20 cellular contexts compared by ENCODE assay signal in the genomic region with DNA sequence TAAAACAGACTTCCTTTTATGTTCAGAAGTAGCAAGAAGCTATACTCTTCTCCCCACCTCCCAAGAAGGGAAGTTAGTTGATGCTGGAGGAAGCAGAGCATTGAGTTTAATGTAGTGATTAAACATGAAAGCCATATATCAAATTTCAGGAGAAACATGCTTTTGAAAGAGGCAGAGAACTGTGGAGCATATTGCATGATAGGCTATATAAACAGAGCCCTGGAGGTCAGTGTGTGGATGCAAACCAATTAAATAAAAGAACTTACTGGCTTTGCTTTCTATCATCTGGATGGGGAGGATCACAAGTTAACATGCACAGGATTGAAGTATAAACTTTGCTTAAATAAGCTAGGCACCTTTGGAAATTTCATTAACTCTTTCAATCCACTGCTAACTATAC.
"Had no signal": no experiment of that assay in that cellular context is flagged by ENCODE, and none has a peak within 500 bp of the region (broad histone marks: within the 10 kb centered on the region; RNA-seq: fewer than 3 reads in every experiment).

No MANE protein-coding gene starts in this region.

- DNase-seq: effector memory CD8-positive, alpha-beta T cell; esophagus squamous epithelium; gastrocnemius medialis; left ventricle myocardium inferior; lower lobe of right lung; naive B cell; occipital lobe; pancreas; right cardiac atrium; small intestine; stimulated activated CD4-positive, alpha-beta T cell treated with anti-CD3 and anti-CD28 coated beads, Interleukin-12 subunit alpha, Interleukin-12 subunit beta, amount 100 ng/mL, for 4 hours; stimulated activated naive CD4-positive, alpha-beta T cell; thyroid gland; upper lobe of left lung; uterus had no signal

- H3K27ac Mint-ChIP-seq: dendritic cell treated with granulocyte-macrophage colony-stimulating factor and Interleukin-4, amounts not matched to agents 40 ng/mL and 50 ng/mL, for 4 days; effector memory CD8-positive, alpha-beta T cell; memory B cell; naive B cell; progenitor cell of endocrine pancreas had no signal

- H3K9me3 Mint-ChIP-seq: dendritic cell treated with granulocyte-macrophage colony-stimulating factor and Interleukin-4, amounts not matched to agents 40 ng/mL and 50 ng/mL, for 4 days; effector memory CD8-positive, alpha-beta T cell; memory B cell; naive B cell; nephron had no signal

- H3K36me3 ChIP-seq: esophagus squamous epithelium, left ventricle myocardium inferior, lower lobe of right lung, pancreas, suprapubic skin, thyroid gland, upper lobe of left lung, uterus had no signal

- H3K36me3 Mint-ChIP-seq: memory B cell, naive B cell had no signal

- H3K4me3 Mint-ChIP-seq: dendritic cell treated with granulocyte-macrophage colony-stimulating factor and Interleukin-4, amounts not matched to agents 40 ng/mL and 50 ng/mL, for 4 days; effector memory CD8-positive, alpha-beta T cell; memory B cell; naive B cell; nephron had no signal

- H3K27me3 Mint-ChIP-seq: dendritic cell treated with granulocyte-macrophage colony-stimulating factor and Interleukin-4, amounts not matched to agents 40 ng/mL and 50 ng/mL, for 4 days; effector memory CD8-positive, alpha-beta T cell; memory B cell; naive B cell; progenitor cell of endocrine pancreas had no signal

- H3K27me3 ChIP-seq: esophagus squamous epithelium, gastrocnemius medialis, pancreas, suprapubic skin, thyroid gland, upper lobe of left lung, uterus had no signal

- H3K27ac ChIP-seq: esophagus squamous epithelium, gastrocnemius medialis, left ventricle myocardium inferior, lower lobe of right lung, pancreas, suprapubic skin, thyroid gland, upper lobe of left lung, uterus had no signal

- H3K4me1 Mint-ChIP-seq: memory B cell, naive B cell, nephron had no signal

- ATAC-seq: effector memory CD8-positive, alpha-beta T cell; gastrocnemius medialis; lower lobe of right lung; pancreas; right cardiac atrium had no signal

- H3K9me3 ChIP-seq: esophagus squamous epithelium, gastrocnemius medialis, left ventricle myocardium inferior, lower lobe of right lung, pancreas, suprapubic skin, thyroid gland, upper lobe of left lung, uterus had no signal

- H3K4me1 ChIP-seq: esophagus squamous epithelium, gastrocnemius medialis, left ventricle myocardium inferior, lower lobe of right lung, pancreas, suprapubic skin, thyroid gland, upper lobe of left lung, uterus had no signal

- H3K4me3 ChIP-seq: esophagus squamous epithelium, gastrocnemius medialis, left ventricle myocardium inferior, lower lobe of right lung, pancreas, suprapubic skin, thyroid gland, upper lobe of left lung, uterus had no signal
